In the genomic region with DNA sequence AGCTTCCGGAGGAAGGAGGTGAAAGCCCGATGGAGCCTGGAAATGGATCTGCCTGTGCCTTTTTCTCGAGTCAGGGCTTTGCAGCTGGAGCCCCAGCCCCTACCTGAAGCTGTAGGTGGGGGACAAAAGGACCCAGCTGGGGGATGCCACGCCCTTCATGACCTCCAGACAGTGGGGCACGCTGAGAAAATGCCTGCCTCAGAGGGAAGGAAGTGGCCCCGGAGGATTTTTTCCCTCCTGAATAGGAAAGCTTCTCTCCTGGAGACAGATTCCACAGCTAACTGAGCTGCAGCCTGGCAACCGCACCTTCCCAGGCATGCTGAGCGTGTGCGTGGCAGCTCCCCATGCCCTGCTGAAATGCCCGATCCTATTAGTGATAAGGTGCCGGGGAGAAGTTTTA, we compare ENCODE assay signal across 20 cellular contexts. TPM values are rescaled to one million over a fixed set of nuclear protein-coding genes. Genes with fewer than 3 reads are reported as not detected.
DNase-seq lines count a peak whose midpoint lies in the region; ATAC-seq and TF ChIP-seq lines count a peak whose summit lies in the region.
"Had no signal": no experiment of that assay in that cellular context is flagged by ENCODE, and none has a peak within 500 bp of the region (broad histone marks: within the 10 kb centered on the region; RNA-seq: fewer than 3 reads in every experiment).

No MANE protein-coding gene starts in this region.

- TF ChIP-seq CTCF in VCaP (conservative IDR thresholded peaks at IDR 0.05) = no peak
- TF ChIP-seq CTCF in mesothelial cell of epicardium (IDR thresholded peaks at IDR 0.05; ENCODE audit: unreplicated experiment) = no peak
- no peak for TF ChIP-seq CTCF in GM13977 (IDR thresholded peaks at IDR 0.05; ENCODE audit: extremely low read depth, insufficient read depth, missing control alignments)

- H3K36me3 Mint-ChIP-seq in mesothelial cell of epicardium = no peaks in the 10 kb centered on the region

- peak overlapping the region; percentile 84 for H3K27ac ChIP-seq in VCaP
- H3K27ac ChIP-seq: A549 had no signal

- DNase-seq in Ammon's horn (ENCODE audit: low spot score) = peak; percentile 34
- no peak for DNase-seq in mesothelial cell of epicardium (ENCODE audit: low spot score in 2 of 2, unreplicated experiment in 2 of 2)
- no peak for DNase-seq in DMS153 (lab: John Stamatoyannopoulos, UW)
- no peak for DNase-seq in GM13977 (ENCODE audit: low spot score)
- no peak for DNase-seq in iPS-NIHi7 (ENCODE audit: extremely low spot score)
- DNase-seq: C1 segment of cervical spinal cord, DMS79, Kasumi-1, MM.1S, NCI-H1092, NCI-H146, NCI-H2081 had no signal

- in situ Hi-C loops in GM13977 (cut with MboI; ENCODE audit: low pct_unique_long_range_greater_than_20kb, low sequenced_read_pairs, unreplicated experiment) = no loop called here

- no peaks in the 10 kb centered on the region for H3K27me3 ChIP-seq in endocrine pancreas (ENCODE audit: control insufficient read depth, insufficient read depth, low read length)

- peaks cover 5% of the 10 kb centered on the region for H3K4me1 ChIP-seq in endocrine pancreas (ENCODE audit: control insufficient read depth, insufficient read depth, low read length)
- H3K4me1 ChIP-seq: HAP-1 had no signal

- H3K9me3 Mint-ChIP-seq in mesothelial cell of epicardium = peaks cover 21% of the 10 kb centered on the region

- H3K4me3 ChIP-seq in endocrine pancreas (ENCODE audit: control insufficient read depth, insufficient read depth, low read length) = peak overlapping the region; percentile 48
- H3K4me3 ChIP-seq: A549, HAP-1 had no signal

- H3K27ac Mint-ChIP-seq in mesothelial cell of epicardium = peak overlapping the region; percentile 35

- no peak for ATAC-seq in GM21390 (IDR thresholded peaks at IDR 0.05; ENCODE audit: unreplicated experiment)
- ATAC-seq: A549, Right ventricle myocardium inferior had no signal

- H3K27me3 Mint-ChIP-seq in mesothelial cell of epicardium (ENCODE audit: low read depth) = peaks cover 4% of the 10 kb centered on the region

- H3K4me3 Mint-ChIP-seq in mesothelial cell of epicardium = no peak overlapping the region

- no peaks in the 10 kb centered on the region for H3K36me3 ChIP-seq in endocrine pancreas (ENCODE audit: control insufficient read depth, insufficient read depth, low read length)
- H3K36me3 ChIP-seq: HAP-1 had no signal

- H3K4me1 Mint-ChIP-seq in mesothelial cell of epicardium = peaks cover 27% of the 10 kb centered on the region

- no peaks in the 10 kb centered on the region for H3K9me3 ChIP-seq in endocrine pancreas (ENCODE audit: control insufficient read depth, low read length)
- H3K9me3 ChIP-seq: HAP-1 had no signal

- H3K9ac ChIP-seq in endocrine pancreas (ENCODE audit: control insufficient read depth, insufficient read depth, low read length) = peak overlapping the region; percentile 22

RNA-seq across cellular contexts. Expression of gene AIPL1, which starts 58.0 kb away (rescaled TPM):
- not detected in 3 replicates for total RNA-seq in mesothelial cell of epicardium
- total RNA-seq: NCI-H460, Right ventricle myocardium inferior, SK-MEL-5 had no signal
